ENCODE assay signal across 24 cellular contexts in the genomic region with DNA sequence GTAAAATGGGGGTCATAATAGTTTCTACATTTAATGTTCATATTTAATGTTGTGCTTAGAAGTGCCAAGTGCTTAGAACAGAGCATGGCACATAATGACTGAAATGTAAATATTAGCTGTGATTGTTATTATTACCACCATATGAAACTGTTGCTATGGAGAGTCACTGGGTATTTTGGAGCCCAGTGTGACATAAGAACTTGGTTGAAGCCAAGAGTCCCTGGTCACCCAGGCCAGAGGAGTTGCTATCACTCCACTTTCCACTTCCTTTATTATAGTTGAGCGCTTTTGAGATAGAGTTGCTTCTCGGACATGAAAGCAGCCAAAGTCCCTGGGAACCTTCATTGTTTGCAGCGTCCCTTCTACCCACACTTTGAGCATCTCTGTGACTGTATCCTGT.
"Had no signal": no experiment of that assay in that cellular context is flagged by ENCODE, and none has a peak within 500 bp of the region (broad histone marks: within the 10 kb centered on the region; RNA-seq: fewer than 3 reads in every experiment).

No MANE protein-coding gene starts in this region.

- H3K36me3 ChIP-seq: breast epithelium had no signal

- H3K4me2 ChIP-seq: PC-9 had no signal

- DNase-seq: activated CD4-positive, alpha-beta memory T cell treated with anti-CD3 and anti-CD28 coated beads for 36 hours; activated CD4-positive, alpha-beta T cell treated with anti-CD3 and anti-CD28 coated beads, Interleukin-2, amount 10 ng/mL, durations not matched to agents 7 days and 5 days; activated CD4-positive, CD25-positive, alpha-beta regulatory T cell; activated CD8-positive, alpha-beta memory T cell treated with anti-CD3 and anti-CD28 coated beads for 24 hours; activated effector memory CD4-positive, alpha-beta T cell treated with anti-CD3 and anti-CD28 coated beads, Interleukin-2, amount 50 U/mL, for 16 hours; activated naive CD4-positive, alpha-beta T cell treated with anti-CD3 and anti-CD28 coated beads for 36 hours; activated T-cell treated with anti-CD3 and anti-CD28 coated beads, Interleukin-2, amount 50 U/mL, for 4 hours; amygdala; KG1; NCI-H1092 treated with DMSO at 0.1 percent for 48 hours; NCI-H1417 treated with DMSO at 0.1 percent for 48 hours; NCI-H1694; NCI-H2029; NCI-H2107; NCI-H2171 treated with DMSO at 0.1 percent for 48 hours; NCI-H345; NCI-H510A treated with DMSO at 0.1 percent for 48 hours; PC-9; SHP77 treated with DMSO at 0.1 percent for 48 hours had no signal

- H2AFZ ChIP-seq: PC-9 had no signal

- H3K9me3 Mint-ChIP-seq: activated CD4-positive, alpha-beta memory T cell treated with anti-CD3 and anti-CD28 coated beads for 36 hours; activated CD4-positive, alpha-beta T cell treated with anti-CD3 and anti-CD28 coated beads, Interleukin-2, amount 10 ng/mL, durations not matched to agents 7 days and 5 days; activated naive CD4-positive, alpha-beta T cell treated with anti-CD3 and anti-CD28 coated beads for 36 hours; activated T-cell treated with anti-CD3 and anti-CD28 coated beads, Interleukin-2, amount 50 U/mL, for 4 hours; IgD-negative memory B cell; T-helper 1 cell treated with Interleukin-12 subunit alpha and Interleukin-12 subunit beta and Interleukin-4 antibody, amounts not matched to agents 30 μg/mL and 1 μg/mL, for 36 hours had no signal

- H3K27ac Mint-ChIP-seq: activated CD4-positive, alpha-beta memory T cell treated with anti-CD3 and anti-CD28 coated beads for 36 hours; activated CD4-positive, alpha-beta T cell treated with anti-CD3 and anti-CD28 coated beads, Interleukin-2, amount 10 ng/mL, durations not matched to agents 7 days and 5 days; activated naive CD4-positive, alpha-beta T cell treated with anti-CD3 and anti-CD28 coated beads for 36 hours; activated naive CD8-positive, alpha-beta T cell; IgD-negative memory B cell; T-helper 1 cell treated with Interleukin-12 subunit alpha and Interleukin-12 subunit beta and Interleukin-4 antibody, amounts not matched to agents 30 μg/mL and 1 μg/mL, for 36 hours had no signal

- H3K4me1 ChIP-seq: breast epithelium had no signal

- H3K4me3 Mint-ChIP-seq: activated CD4-positive, alpha-beta memory T cell treated with anti-CD3 and anti-CD28 coated beads for 36 hours; activated CD4-positive, alpha-beta T cell treated with anti-CD3 and anti-CD28 coated beads, Interleukin-2, amount 10 ng/mL, durations not matched to agents 7 days and 5 days; activated naive CD4-positive, alpha-beta T cell treated with anti-CD3 and anti-CD28 coated beads for 36 hours; activated naive CD8-positive, alpha-beta T cell; activated T-cell treated with anti-CD3 and anti-CD28 coated beads, Interleukin-2, amount 50 U/mL, for 4 hours; IgD-negative memory B cell; T-helper 1 cell treated with Interleukin-12 subunit alpha and Interleukin-12 subunit beta and Interleukin-4 antibody, amounts not matched to agents 30 μg/mL and 1 μg/mL, for 36 hours had no signal

- ATAC-seq: activated T-cell treated with anti-CD3 and anti-CD28 coated beads, Interleukin-2, amount 50 U/mL, for 4 hours had no signal

- H3K4me1 Mint-ChIP-seq: activated CD4-positive, alpha-beta T cell treated with anti-CD3 and anti-CD28 coated beads, Interleukin-2, amount 10 ng/mL, durations not matched to agents 7 days and 5 days; IgD-negative memory B cell had no signal

- H3K4me3 ChIP-seq: breast epithelium, PC-9 had no signal

- H3K27me3 ChIP-seq: breast epithelium had no signal

- H3K36me3 Mint-ChIP-seq: activated CD4-positive, alpha-beta memory T cell treated with anti-CD3 and anti-CD28 coated beads for 36 hours; activated naive CD8-positive, alpha-beta T cell; IgD-negative memory B cell had no signal

- H3K9me3 ChIP-seq: breast epithelium had no signal

- H3K27ac ChIP-seq: breast epithelium, PC-9, VCaP had no signal
